In genomic region chr5:44536650-44537260, GRCh38 we compare ENCODE assay signal across 8 cellular contexts.
DNase-seq lines count a peak whose midpoint lies in the region; ATAC-seq lines count a peak whose summit lies in the region.

No MANE protein-coding gene starts in this region.

- no peak for ATAC-seq in GM18498 (IDR thresholded peaks at IDR 0.05; ENCODE audit: unreplicated experiment)

- in situ Hi-C loops in KBM-7 (cut with MboI; ENCODE audit: low pct_unique_long_range_greater_than_20kb, low sequenced_read_pairs): no loop called here

- no peak overlapping the region for H3K4me3 Mint-ChIP-seq in activated naive CD8-positive, alpha-beta T cell treated with anti-CD3 and anti-CD28 coated beads for 36 hours

- no peak overlapping the region for H3K27ac Mint-ChIP-seq in activated naive CD8-positive, alpha-beta T cell treated with anti-CD3 and anti-CD28 coated beads for 36 hours

- no peaks in the 10 kb centered on the region for H3K36me3 Mint-ChIP-seq in activated naive CD8-positive, alpha-beta T cell treated with anti-CD3 and anti-CD28 coated beads for 36 hours

- no peaks in the 10 kb centered on the region for H3K4me1 Mint-ChIP-seq in activated naive CD8-positive, alpha-beta T cell treated with anti-CD3 and anti-CD28 coated beads for 36 hours

- peak; percentile 7 for DNase-seq in A172 (ENCODE audit: low spot score)
- DNase-seq in ELF-1 (ENCODE audit: low read depth, low spot score): peak; percentile 49
- peak; percentile 34 for DNase-seq in KBM-7
- DNase-seq in activated naive CD8-positive, alpha-beta T cell treated with anti-CD3 and anti-CD28 coated beads for 36 hours: peak; percentile 2
- DNase-seq in inferior parietal cortex (ENCODE audit: extremely low spot score): peak; percentile 58
- no peak for DNase-seq in DMS79 (lab: John Stamatoyannopoulos, UW)
- no peak for DNase-seq in MV-4-11 (lab: John Stamatoyannopoulos, UW)

- no peaks in the 10 kb centered on the region for H3K27me3 Mint-ChIP-seq in activated naive CD8-positive, alpha-beta T cell treated with anti-CD3 and anti-CD28 coated beads for 36 hours

- no peaks in the 10 kb centered on the region for H3K9me3 Mint-ChIP-seq in activated naive CD8-positive, alpha-beta T cell treated with anti-CD3 and anti-CD28 coated beads for 36 hours

Comparison
In these comparisons a context has a peak if more than half of its experiments do, and no peak if none do; other contexts are left out.
1. DNase-seq: peak in A172 (single experiment), ELF-1 (single experiment), KBM-7 (single experiment), activated naive CD8-positive, alpha-beta T cell treated with anti-CD3 and anti-CD28 coated beads for 36 hours (single experiment) and inferior parietal cortex (single experiment); none in DMS79 (single experiment) and MV-4-11 (single experiment).